8 cellular contexts compared by ENCODE assay signal in genomic region chr9:100028201-100028784, GRCh38.
DNase-seq lines count a peak whose midpoint lies in the region; ATAC-seq and TF ChIP-seq lines count a peak whose summit lies in the region.

No MANE protein-coding gene starts in this region.

- H3K4me1 ChIP-seq in H9 (ENCODE audit: insufficient read depth, low read length) (no peaks in the 10 kb centered on the region), Loucy (ENCODE audit: insufficient read depth, low read length, poor library complexity, severe bottlenecking) (no peaks in the 10 kb centered on the region), heart left ventricle (peaks cover 0 to 11% (median 0%) of the 10 kb centered on the region in 12 donors)

- no peak for TF ChIP-seq POLR2A in heart left ventricle (IDR thresholded peaks at IDR 0.05)

- intact Hi-C loops in heart left ventricle (cut with DNase I): loop anchor here (1.0 to 10.0 kb wide), 14 partner anchors 69 to 763 kb away; partner anchors contain the start of genes ERP44 (in 2 of the 10) and INVS (in 2 of the 10)

- H3K27ac Mint-ChIP-seq in H9: no peak overlapping the region
- no peak overlapping the region for H3K27ac Mint-ChIP-seq in activated naive CD8-positive, alpha-beta T cell treated with anti-CD3 and anti-CD28 coated beads, Interleukin-2, amount 10 ng/mL, durations not matched to agents 7 days and 5 days

- H3K79me2 ChIP-seq in H9 (ENCODE audit: insufficient read depth, low read length): no peaks in the 10 kb centered on the region
- peaks cover 3% of the 10 kb centered on the region; the same call in 1 of the 2 replicates for H3K79me2 ChIP-seq in Loucy (ENCODE audit: insufficient read depth, low read length)

- no peak overlapping the region for H2AK5ac ChIP-seq in H9 (ENCODE audit: insufficient read length, low read length)

- H3K9me2 ChIP-seq in Loucy (replicated peaks; ENCODE audit: low read depth, low read length): no peaks in the 10 kb centered on the region

- H2BK120ac ChIP-seq in H9 (ENCODE audit: low read depth, low read length, poor library complexity, severe bottlenecking): no peak overlapping the region

- H4K5ac ChIP-seq in H9 (ENCODE audit: insufficient read length, low read depth, low read length): no peak overlapping the region

- H2BK12ac ChIP-seq in H9 (ENCODE audit: insufficient read length, low read depth, low read length): no peak overlapping the region

- H3F3A ChIP-seq in Loucy (ENCODE audit: low read depth): no peaks in the 10 kb centered on the region

- H3K4me3 ChIP-seq in Loucy (ENCODE audit: low read length, poor library complexity, severe bottlenecking) (no peak overlapping the region), heart left ventricle (no peak overlapping the region)

- DNase-seq in GM10266 (ENCODE audit: extremely low spot score): peak; percentile 62
- DNase-seq in H9: peak; percentile 84
- DNase-seq in SKM-1 (lab: John Stamatoyannopoulos, UW; ENCODE audit: unreplicated experiment): peak; percentile 1
- DNase-seq in activated naive CD8-positive, alpha-beta T cell treated with anti-CD3 and anti-CD28 coated beads, Interleukin-2, amount 10 ng/mL, durations not matched to agents 7 days and 5 days: peak; percentile 53
- peak; percentile 61 to 69 (median 65) for DNase-seq in heart left ventricle
- DNase-seq in putamen (ENCODE audit: low spot score): peak; percentile 66
- DNase-seq in NCI-H187 treated with DMSO at 0.1 percent for 48 hours (lab: John Stamatoyannopoulos, UW): no peak

- H3K27me3 Mint-ChIP-seq in H9 (ENCODE audit: low read depth): no peaks in the 10 kb centered on the region
- H3K27me3 Mint-ChIP-seq in activated naive CD8-positive, alpha-beta T cell treated with anti-CD3 and anti-CD28 coated beads, Interleukin-2, amount 10 ng/mL, durations not matched to agents 7 days and 5 days: no peaks in the 10 kb centered on the region

- peaks cover 23% of the 10 kb centered on the region for H3K36me3 ChIP-seq in Loucy (ENCODE audit: insufficient read depth, low read length)
- H3K36me3 ChIP-seq in heart left ventricle: peaks cover 0 to 7% (median 0%) of the 10 kb centered on the region in 9 donors

- H4K91ac ChIP-seq in H9 (ENCODE audit: insufficient read length, low read depth, low read length): no peak overlapping the region

- no peak overlapping the region for H4K8ac ChIP-seq in H9 (replicated peaks; ENCODE audit: insufficient read length, low read depth, low read length)

- H3K79me1 ChIP-seq in H9 (ENCODE audit: insufficient read depth, low read depth, low read length, poor library complexity, severe bottlenecking): no peaks in the 10 kb centered on the region

- H3K9me3 ChIP-seq in H9 (ENCODE audit: control insufficient read depth, low read depth, low read length): no peaks in the 10 kb centered on the region
- peaks cover 8% of the 10 kb centered on the region; the same call in 1 of the 2 replicates for H3K9me3 ChIP-seq in Loucy (ENCODE audit: insufficient read depth, low read depth, low read length)
- H3K9me3 ChIP-seq in heart left ventricle: peaks cover 0 to 12% (median 0%) of the 10 kb centered on the region in 12 donors

- H3K23me2 ChIP-seq in H9 (ENCODE audit: insufficient read length, low read depth, low read length, poor library complexity, severe bottlenecking): no peaks in the 10 kb centered on the region

- H2AFZ ChIP-seq in H9 (ENCODE audit: low read length) (no peak overlapping the region), Loucy (ENCODE audit: low read length) (no peak overlapping the region)

- no peak overlapping the region for H3K23ac ChIP-seq in H9 (ENCODE audit: insufficient read length, low read depth, low read length)

- H3K56ac ChIP-seq in H9 (ENCODE audit: insufficient read length, low read depth, low read length): no peak overlapping the region

- POLR2A ChIA-PET in activated naive CD8-positive, alpha-beta T cell treated with anti-CD3 and anti-CD28 coated beads, Interleukin-2, amount 10 ng/mL, durations not matched to agents 7 days and 5 days (lab: Charles Lee): no interaction called here

- H4K20me1 ChIP-seq in H9 (ENCODE audit: control insufficient read depth, insufficient read depth, insufficient read length): no peaks in the 10 kb centered on the region
- no peaks in the 10 kb centered on the region for H4K20me1 ChIP-seq in Loucy (ENCODE audit: insufficient read depth, low read length, poor library complexity, severe bottlenecking)

- TF ChIP-seq CTCF in GM10266 (IDR thresholded peaks at IDR 0.05; ENCODE audit: control insufficient read depth, insufficient read depth, low read depth, missing control alignments): peak; percentile 91
- peak; percentile 94 for TF ChIP-seq CTCF in H9 (conservative IDR thresholded peaks at IDR 0.05)
- peak; percentile 97 for TF ChIP-seq CTCF in Loucy (conservative IDR thresholded peaks at IDR 0.05; ENCODE audit: low read length)
- peak; percentile 89 to 96 (median 94) for TF ChIP-seq CTCF in heart left ventricle (IDR thresholded peaks at IDR 0.05)

- H3K4ac ChIP-seq in H9 (ENCODE audit: low read depth, low read length): no peak overlapping the region

- H3K36me3 Mint-ChIP-seq in H9 (ENCODE audit: insufficient read depth in 1 of 3, low read depth in 3 of 3): peaks cover 8 to 11% (median 11%) of the 10 kb centered on the region in 3 experiments
- H3K36me3 Mint-ChIP-seq in activated naive CD8-positive, alpha-beta T cell treated with anti-CD3 and anti-CD28 coated beads, Interleukin-2, amount 10 ng/mL, durations not matched to agents 7 days and 5 days: peaks cover 14% of the 10 kb centered on the region

- H3T11ph ChIP-seq in H9 (ENCODE audit: low read length): no peak overlapping the region

- H2BK15ac ChIP-seq in H9 (ENCODE audit: low read depth, low read length): no peak overlapping the region

- peaks cover 4 to 5% of the 10 kb centered on the region in 2 experiments for H3K4me1 Mint-ChIP-seq in H9
- peaks cover 5% of the 10 kb centered on the region for H3K4me1 Mint-ChIP-seq in activated naive CD8-positive, alpha-beta T cell treated with anti-CD3 and anti-CD28 coated beads, Interleukin-2, amount 10 ng/mL, durations not matched to agents 7 days and 5 days

- ATAC-seq in activated naive CD8-positive, alpha-beta T cell treated with anti-CD3 and anti-CD28 coated beads, Interleukin-2, amount 10 ng/mL, durations not matched to agents 7 days and 5 days (ENCODE audit: low read depth): peak; percentile 92
- ATAC-seq in heart left ventricle: peak; percentile 42 to 97 (median 94)

- H3K27ac ChIP-seq in H9 (ENCODE audit: insufficient read length, low read depth, low read length): no peak overlapping the region
- no peak overlapping the region for H3K27ac ChIP-seq in heart left ventricle

- no peak overlapping the region for H3K14ac ChIP-seq in H9 (ENCODE audit: insufficient read depth, low read length)

- H3K18ac ChIP-seq in H9 (ENCODE audit: insufficient read length, low read depth, low read length): no peak overlapping the region

- H3K4me3 Mint-ChIP-seq in H9: no peak overlapping the region
- no peak overlapping the region for H3K4me3 Mint-ChIP-seq in activated naive CD8-positive, alpha-beta T cell treated with anti-CD3 and anti-CD28 coated beads, Interleukin-2, amount 10 ng/mL, durations not matched to agents 7 days and 5 days

- H2BK5ac ChIP-seq in H9 (ENCODE audit: insufficient read length, low read length): no peak overlapping the region

- no peaks in the 10 kb centered on the region for H3K27me3 ChIP-seq in H9 (ENCODE audit: insufficient read depth, low read length)
- H3K27me3 ChIP-seq in Loucy (ENCODE audit: insufficient read depth, low read length, poor library complexity, severe bottlenecking): no peaks in the 10 kb centered on the region
- H3K27me3 ChIP-seq in heart left ventricle: no peaks in the 10 kb centered on the region

- no peak overlapping the region for H3K4me2 ChIP-seq in H9 (ENCODE audit: insufficient read depth, insufficient read length, low read length)
- no peak overlapping the region for H3K4me2 ChIP-seq in Loucy (ENCODE audit: low read depth, low read length, poor library complexity, severe bottlenecking)

- H3K9ac ChIP-seq in H9 (ENCODE audit: extremely low read depth, insufficient read length, low read length): no peak overlapping the region
- H3K9ac ChIP-seq in Loucy (ENCODE audit: low read depth, low read length, poor library complexity, severe bottlenecking): no peak overlapping the region

- peaks cover 5 to 7% of the 10 kb centered on the region in 2 experiments; a peak in 4 of 5 replicates for H3K9me3 Mint-ChIP-seq in H9
- peaks cover 2% of the 10 kb centered on the region for H3K9me3 Mint-ChIP-seq in activated naive CD8-positive, alpha-beta T cell treated with anti-CD3 and anti-CD28 coated beads, Interleukin-2, amount 10 ng/mL, durations not matched to agents 7 days and 5 days

- no CpG with 5 or more reads among the region's 2 CpGs for WGBS in H9 (ENCODE audit: extremely low coverage, insufficient read length, low lambda C conversion rate)
- WGBS in heart left ventricle, 4 donors: 56 to 67% (median 61%) methylated on average over 2 of the region's 2 CpGs

- no peak overlapping the region for H2BK20ac ChIP-seq in H9 (ENCODE audit: low read depth, low read length, poor library complexity, severe bottlenecking)
